In genomic region chr2:23838970-23839369, GRCh38 we compare ENCODE assay signal across 20 cellular contexts.
DNase-seq lines count a peak whose midpoint lies in the region; ATAC-seq, FAIRE-seq and TF ChIP-seq lines count a peak whose summit lies in the region.
"Had no signal": no experiment of that assay in that cellular context is flagged by ENCODE, and none has a peak within 500 bp of the region (broad histone marks: within the 10 kb centered on the region; RNA-seq: fewer than 3 reads in every experiment).

No MANE protein-coding gene starts in this region.

- dilution Hi-C loops in IMR-90 (cut with HindIII; ENCODE audit: low sequenced_read_pairs, unreplicated experiment), result no loop called here

- H3K9me3 ChIP-seq in IMR-90 (ENCODE audit: control insufficient read depth, insufficient read depth, low read length) (no peaks in the 10 kb centered on the region), K562 (replicated peaks; ENCODE audit: control insufficient read depth, insufficient read depth, low read depth, low read length) (no peaks in the 10 kb centered on the region)
- H3K9me3 ChIP-seq: A549 had no signal

- no peak overlapping the region for H2BK15ac ChIP-seq in IMR-90 (ENCODE audit: low read depth, low read length)

- H4K20me1 ChIP-seq in IMR-90 (ENCODE audit: insufficient read depth, low read length) (no peaks in the 10 kb centered on the region; the same call in 1 of the 2 replicates), K562 (replicated peaks; ENCODE audit: control insufficient read depth, insufficient read depth, low read length) (no peaks in the 10 kb centered on the region)
- H4K20me1 ChIP-seq: BLaER1 treated with 17β-estradiol and CSF1 and Interleukin-3, amounts not matched to agents 10 nM and 100 nM had no signal

- POLR2A ChIA-PET in IMR-90 (lab: Charles Lee; ENCODE audit: unreplicated experiment) (no interaction called here), K562 (lab: Yijun Ruan, JAX) (no interaction called here)

- no peak overlapping the region for H3K4me2 ChIP-seq in IMR-90 (ENCODE audit: low read depth, low read length)
- no peak overlapping the region for H3K4me2 ChIP-seq in K562 (ENCODE audit: insufficient read depth, low read length)
- H3K4me2 ChIP-seq: A549; BLaER1 treated with 17β-estradiol and CSF1 and Interleukin-3, amounts not matched to agents 10 nM and 100 nM had no signal

- H3K27ac ChIP-seq in IMR-90 (ENCODE audit: insufficient read depth, low read length), result no peak overlapping the region
- no peak overlapping the region for H3K27ac ChIP-seq in K562 (ENCODE audit: extremely low read depth, low read depth, low read length)
- H3K27ac ChIP-seq: 22Rv1; A549; BLaER1 treated with 17β-estradiol and CSF1 and Interleukin-3, amounts not matched to agents 10 nM and 100 nM; C4-2B had no signal

- no peak overlapping the region for H2AK5ac ChIP-seq in IMR-90 (ENCODE audit: low read depth, low read length)

- peaks cover 0 to 8% of the 10 kb centered on the region in 2 donors for H3K36me3 Mint-ChIP-seq in activated naive CD4-positive, alpha-beta T cell treated with anti-CD3 and anti-CD28 coated beads, Interleukin-2, amount 50 U/mL, for 72 hours

- no peak for TF ChIP-seq EP300 in K562 (IDR thresholded peaks at IDR 0.05; ENCODE audit: low read length)

- H3K18ac ChIP-seq in IMR-90 (ENCODE audit: low read depth, low read length), result no peak overlapping the region

- H3K27me3 ChIP-seq in IMR-90 (ENCODE audit: control insufficient read depth, insufficient read depth, low read length) (no peaks in the 10 kb centered on the region), K562 (ENCODE audit: control insufficient read depth in 2 of 2, insufficient read depth in 2 of 2, low read length in 2 of 2) (no peaks in the 10 kb centered on the region)
- H3K27me3 ChIP-seq: BLaER1 treated with 17β-estradiol and CSF1 and Interleukin-3, amounts not matched to agents 10 nM and 100 nM had no signal

- FAIRE-seq in GM12891 (lab: Jason Lieb, UNC) (peak; percentile 23), K562 (lab: Jason Lieb, UNC) (no peak)
- FAIRE-seq: D721Med, GM12892 had no signal

- peaks cover 5% of the 10 kb centered on the region; the same call in 1 of the 2 replicates for H3K36me3 ChIP-seq in IMR-90 (ENCODE audit: control insufficient read depth, insufficient read depth, low read length)
- peaks cover 10% of the 10 kb centered on the region; the same call in 1 of the 3 replicates for H3K36me3 ChIP-seq in K562 (ENCODE audit: control insufficient read depth, insufficient read depth, low read length)

- no peak overlapping the region for H4K8ac ChIP-seq in IMR-90 (ENCODE audit: low read depth in 2 of 2, low read length in 2 of 2)

- CTCF ChIA-PET in IMR-90 (lab: Yijun Ruan, JAX), result no interaction called here
- CTCF ChIA-PET in K562 (lab: Yijun Ruan, JAX; ENCODE audit: low intra/inter-chr PET ratio), result no interaction called here

- in situ Hi-C loops in IMR-90 (cut with MboI; ENCODE audit: low sequenced_read_pairs) (no loop called here), K562 (cut with MboI) (no loop called here)

- H3K9me3 Mint-ChIP-seq in activated naive CD4-positive, alpha-beta T cell treated with anti-CD3 and anti-CD28 coated beads, Interleukin-2, amount 50 U/mL, for 72 hours, result no peaks in the 10 kb centered on the region
- H3K9me3 Mint-ChIP-seq: CD4-positive, alpha-beta T cell had no signal

- no peak overlapping the region for H2AK9ac ChIP-seq in IMR-90 (replicated peaks; ENCODE audit: low read depth, low read length, poor library complexity)

- intact Hi-C loops in IMR-90 (cut with micrococcal nuclease), result no loop called here
- intact Hi-C loops in K562 (cut with micrococcal nuclease), result no loop called here

- no peak overlapping the region for H3K9ac ChIP-seq in IMR-90 (ENCODE audit: low read depth, low read length)
- no peak overlapping the region for H3K9ac ChIP-seq in K562 (ENCODE audit: insufficient read depth in 1 of 2, low read depth in 2 of 2, low read length in 2 of 2)
- H3K9ac ChIP-seq: BLaER1 treated with 17β-estradiol and CSF1 and Interleukin-3, amounts not matched to agents 10 nM and 100 nM had no signal

- H3K4me1 ChIP-seq in IMR-90 (ENCODE audit: control insufficient read depth, insufficient read depth, low read length) (no peaks in the 10 kb centered on the region), K562 (replicated peaks in 1 of 2; ENCODE audit: control insufficient read depth in 2 of 2, insufficient read depth in 2 of 2, low read length in 2 of 2) (no peaks in the 10 kb centered on the region)
- H3K4me1 ChIP-seq: A549; BLaER1 treated with 17β-estradiol and CSF1 and Interleukin-3, amounts not matched to agents 10 nM and 100 nM; Caco-2 had no signal

- H3K4ac ChIP-seq in IMR-90 (ENCODE audit: low read depth, low read length), result no peak overlapping the region

- peaks cover 3 to 13% of the 10 kb centered on the region in 2 experiments; a peak in 2 of 4 replicates for H3K79me1 ChIP-seq in IMR-90 (ENCODE audit: low read depth in 1 of 2, low read length in 2 of 2)

- no CpG with 5 or more reads among the region's 1 CpG for WGBS in IMR-90 (ENCODE audit: extremely low coverage in 2 of 2, insufficient read length in 1 of 2), 2 experiments
- WGBS in K562 (ENCODE audit: insufficient coverage, low coverage, missing lambda C conversion rate), result 100% methylated on average over 1 of the region's 1 CpG

- H3K23ac ChIP-seq in IMR-90 (ENCODE audit: low read depth, low read length), result no peak overlapping the region

- no peak overlapping the region for H3K4me3 ChIP-seq in IMR-90 (ENCODE audit: insufficient read depth, low read depth, low read length)
- H3K4me3 ChIP-seq in K562, result no peak overlapping the region
- H3K4me3 ChIP-seq: A549; BLaER1 treated with 17β-estradiol and CSF1 and Interleukin-3, amounts not matched to agents 10 nM and 100 nM had no signal

- no peak overlapping the region for H3K56ac ChIP-seq in IMR-90 (ENCODE audit: extremely low read depth, insufficient read depth, low read length)

- H3K79me2 ChIP-seq in K562 (ENCODE audit: control insufficient read depth, insufficient read depth, low read length), result no peaks in the 10 kb centered on the region; the same call in 2 of the 3 replicates

- H3K14ac ChIP-seq in IMR-90 (replicated peaks; ENCODE audit: low read depth, low read length), result no peak overlapping the region

- H2BK120ac ChIP-seq in IMR-90 (ENCODE audit: low read depth, low read length), result no peak overlapping the region

- TF ChIP-seq RAD21 in IMR-90 (IDR thresholded peaks at IDR 0.05; ENCODE audit: low read length), result no peak
- TF ChIP-seq RAD21 in K562 (CRISPR knock-in tag; conservative IDR thresholded peaks at IDR 0.05 in 1 of 2, IDR thresholded peaks at IDR 0.05 in 1 of 2), result no peak

- TF ChIP-seq POLR2A in GM12891 (IDR thresholded peaks at IDR 0.05; ENCODE audit: low read depth, low read length) (no peak), IMR-90 (IDR thresholded peaks at IDR 0.05; ENCODE audit: low read depth, low read length) (no peak), K562 (conservative IDR thresholded peaks at IDR 0.05) (no peak)

- no peak for ATAC-seq in IMR-90 (ENCODE audit: low read depth)
- ATAC-seq in K562, result no peak
- ATAC-seq in activated naive CD4-positive, alpha-beta T cell treated with anti-CD3 and anti-CD28 coated beads, Interleukin-2, amount 50 U/mL, for 72 hours, result no peak
- ATAC-seq: A549; CD8-positive, alpha-beta T cell had no signal

- no TSS peak for BruUV-seq in IMR-90 (replicated peaks; lab: Mats Ljungman, UMichigan)
- BruUV-seq in K562 (replicated peaks; lab: Mats Ljungman, UMichigan), result no TSS peak

- no peaks in the 10 kb centered on the region for H3K9me1 ChIP-seq in IMR-90 (ENCODE audit: insufficient read depth, low read length)
- H3K9me1 ChIP-seq in K562 (ENCODE audit: control insufficient read depth, insufficient read depth, low read length), result no peaks in the 10 kb centered on the region

- no peak overlapping the region for H3K27ac Mint-ChIP-seq in activated naive CD4-positive, alpha-beta T cell treated with anti-CD3 and anti-CD28 coated beads, Interleukin-2, amount 50 U/mL, for 72 hours
- H3K27ac Mint-ChIP-seq: B cell; CD4-positive, alpha-beta T cell; CD8-positive, alpha-beta T cell had no signal

- no peak for TF ChIP-seq CTCF in IMR-90 (conservative IDR thresholded peaks at IDR 0.05; ENCODE audit: low read depth, low read length)
- no peak for TF ChIP-seq CTCF in K562 (IDR thresholded peaks at IDR 0.05 in 2 of 3, conservative IDR thresholded peaks at IDR 0.05 in 1 of 3; ENCODE audit: insufficient read depth in 2 of 3, low read depth in 1 of 3, low read length in 3 of 3)

- H2AFZ ChIP-seq in IMR-90 (replicated peaks; ENCODE audit: low read length, poor library complexity) (no peak overlapping the region), K562 (ENCODE audit: low read depth, low read length) (no peak overlapping the region)

- no peak overlapping the region for H2BK5ac ChIP-seq in IMR-90 (ENCODE audit: low read depth, low read length, poor library complexity, severe bottlenecking)

- H4K5ac ChIP-seq in IMR-90 (ENCODE audit: low read depth, low read length), result no peak overlapping the region

- H4K91ac ChIP-seq in IMR-90 (ENCODE audit: insufficient read depth, low read depth, low read length), result no peak overlapping the region

- DNase-seq in GM12891 (ENCODE audit: insufficient read length, low spot score), result no peak
- DNase-seq in IMR-90, result no peak
- no peak for DNase-seq in K562 (ENCODE audit: extremely low read depth in 1 of 4, low spot score in 3 of 4)
- DNase-seq in NCI-H1092 treated with DMSO at 0.1 percent for 48 hours (lab: John Stamatoyannopoulos, UW), result no peak
- no peak for DNase-seq in activated naive CD4-positive, alpha-beta T cell treated with anti-CD3 and anti-CD28 coated beads, Interleukin-2, amount 50 U/mL, for 72 hours (ENCODE audit: low spot score in 2 of 2)
- DNase-seq in NCI-H2029 treated with DMSO at 0.1 percent for 48 hours (lab: John Stamatoyannopoulos, UW), result no peak
- DNase-seq: AML-193; Caco-2; Calu3; CD4-positive, alpha-beta T cell; CD8-positive, alpha-beta T cell; DMS79 treated with DMSO at 0.1 percent for 48 hours; GF-D8 had no signal

- no peak overlapping the region for H2BK20ac ChIP-seq in IMR-90 (ENCODE audit: low read depth, low read length)

TF ChIP-seq in GM12891, 5 proteins besides CTCF, POLR2A, EP300 and RAD21:
- no peak for TF ChIP-seq PAX5 (IDR thresholded peaks at IDR 0.05; ENCODE audit: insufficient read depth, low read length, severe bottlenecking)
- no peak for TF ChIP-seq TAF1 (IDR thresholded peaks at IDR 0.05; ENCODE audit: low read depth, low read length)

TF ChIP-seq in IMR-90, 13 proteins besides CTCF, POLR2A, EP300 and RAD21:
- TF ChIP-seq SMC3 (IDR thresholded peaks at IDR 0.05; ENCODE audit: low read depth, low read length) (no peak), CEBPB (IDR thresholded peaks at IDR 0.05; ENCODE audit: low read depth, low read length) (0 out of 2 replicates have a peak, but pooled peaks have one; percentile 4)
TF ChIP-seq in IMR-90: peak in this region for 1.

TF ChIP-seq in K562, 482 proteins besides CTCF, POLR2A, EP300 and RAD21 (continues in another document):
- no peak for TF ChIP-seq CEBPG (CRISPR knock-in tag; IDR thresholded peaks at IDR 0.05)
- TF ChIP-seq CEBPG (tag; conservative IDR thresholded peaks at IDR 0.05 in 1 of 2, IDR thresholded peaks at IDR 0.05 in 1 of 2), result peak; percentile 27 to 51; a peak in 2 of 4 replicates
- no peak for TF ChIP-seq SMARCC2 (IDR thresholded peaks at IDR 0.05; ENCODE audit: low read depth)
